In genomic region chr4:147822128-147822527, GRCh38 we compare ENCODE assay signal across 10 cellular contexts.
DNase-seq lines count a peak whose midpoint lies in the region; ATAC-seq and TF ChIP-seq lines count a peak whose summit lies in the region.
"Had no signal": no experiment of that assay in that cellular context is flagged by ENCODE, and none has a peak within 500 bp of the region (broad histone marks: within the 10 kb centered on the region; RNA-seq: fewer than 3 reads in every experiment).

No MANE protein-coding gene starts in this region.

- peaks cover 3 to 34% of the 10 kb centered on the region in 2 donors for H3K4me1 ChIP-seq in lung (ENCODE audit: control insufficient read depth in 2 of 2, insufficient read depth in 2 of 2, low read length in 2 of 2)
- H3K4me1 ChIP-seq: BLaER1 had no signal

- peaks cover 59 to 66% of the 10 kb centered on the region in 2 donors for H3K4me1 Mint-ChIP-seq in natural killer cell
- H3K4me1 Mint-ChIP-seq in natural killer cell treated with Interleukin-12 subunit alpha and Interleukin-12 subunit beta and Interleukin-15 and Interleukin-18, amount 100 ng/mL, for 72 hours (ENCODE audit: low read depth in 2 of 2), result peaks cover 25 to 28% of the 10 kb centered on the region in 2 donors
- peaks cover 80% of the 10 kb centered on the region for H3K4me1 Mint-ChIP-seq in chondrocyte (ENCODE audit: low read depth)

- H3K27ac Mint-ChIP-seq in natural killer cell (peak overlapping the region; percentile 12 to 73), chondrocyte (ENCODE audit: unreplicated experiment) (peak overlapping the region; percentile 89)
- peak overlapping the region in 1 of 2 donors; percentile 34 for H3K27ac Mint-ChIP-seq in natural killer cell treated with Interleukin-12 subunit alpha and Interleukin-12 subunit beta and Interleukin-15 and Interleukin-18, amount 100 ng/mL, for 72 hours
- H3K27ac Mint-ChIP-seq: progenitor cell of endocrine pancreas had no signal

- no peaks in the 10 kb centered on the region for H3K9me3 Mint-ChIP-seq in natural killer cell
- no peaks in the 10 kb centered on the region for H3K9me3 Mint-ChIP-seq in natural killer cell treated with Interleukin-12 subunit alpha and Interleukin-12 subunit beta and Interleukin-15 and Interleukin-18, amount 100 ng/mL, for 72 hours
- H3K9me3 Mint-ChIP-seq in chondrocyte (ENCODE audit: low read depth), result no peaks in the 10 kb centered on the region

- H3K4me3 Mint-ChIP-seq in natural killer cell, result no peak overlapping the region
- H3K4me3 Mint-ChIP-seq in natural killer cell treated with Interleukin-12 subunit alpha and Interleukin-12 subunit beta and Interleukin-15 and Interleukin-18, amount 100 ng/mL, for 72 hours, result no peak overlapping the region
- H3K4me3 Mint-ChIP-seq in chondrocyte (ENCODE audit: unreplicated experiment), result no peak overlapping the region

- no peaks in the 10 kb centered on the region for H3K9me3 ChIP-seq in lung (ENCODE audit: control insufficient read depth in 2 of 2, insufficient read depth in 1 of 2, low read length in 1 of 2)
- H3K9me3 ChIP-seq: BLaER1 had no signal

- TF ChIP-seq CTCF in natural killer cell (IDR thresholded peaks at IDR 0.05), result no peak
- no peak for TF ChIP-seq CTCF in chondrocyte (IDR thresholded peaks at IDR 0.05)
- no peak for TF ChIP-seq CTCF in lung (IDR thresholded peaks at IDR 0.05; ENCODE audit: control extremely low read depth, extremely low read depth)

- DNase-seq in natural killer cell (no peak), chondrocyte (ENCODE audit: low spot score) (no peak), lung (ENCODE audit: low spot score) (peak; percentile 87), cortex of kidney (lab: John Stamatoyannopoulos, UW) (no peak)
- DNase-seq in natural killer cell treated with Interleukin-12 subunit alpha and Interleukin-12 subunit beta and Interleukin-15 and Interleukin-18, amount 100 ng/mL, for 72 hours (ENCODE audit: low spot score), result no peak

- H3K36me3 Mint-ChIP-seq in natural killer cell (no peaks in the 10 kb centered on the region), chondrocyte (ENCODE audit: low read depth) (peaks cover 22% of the 10 kb centered on the region)
- no peaks in the 10 kb centered on the region for H3K36me3 Mint-ChIP-seq in natural killer cell treated with Interleukin-12 subunit alpha and Interleukin-12 subunit beta and Interleukin-15 and Interleukin-18, amount 100 ng/mL, for 72 hours

- ATAC-seq in natural killer cell (no peak), lung (ENCODE audit: insufficient read depth, low FRiP score) (peak; percentile 61), GM21529 (IDR thresholded peaks at IDR 0.05; ENCODE audit: unreplicated experiment) (no peak), HG02973 (IDR thresholded peaks at IDR 0.05; ENCODE audit: unreplicated experiment) (no peak), HG03571 (IDR thresholded peaks at IDR 0.05; ENCODE audit: unreplicated experiment) (no peak)
- no peak for ATAC-seq in natural killer cell treated with Interleukin-12 subunit alpha and Interleukin-12 subunit beta and Interleukin-15 and Interleukin-18, amount 100 ng/mL, for 72 hours

- no peaks in the 10 kb centered on the region for H3K27me3 Mint-ChIP-seq in natural killer cell (ENCODE audit: low read depth in 2 of 2)
- no peaks in the 10 kb centered on the region for H3K27me3 Mint-ChIP-seq in natural killer cell treated with Interleukin-12 subunit alpha and Interleukin-12 subunit beta and Interleukin-15 and Interleukin-18, amount 100 ng/mL, for 72 hours
- H3K27me3 Mint-ChIP-seq in chondrocyte (ENCODE audit: low read depth), result no peaks in the 10 kb centered on the region

- H3K27ac ChIP-seq in lung (ENCODE audit: low read depth in 1 of 2, low read length in 1 of 2), result peak overlapping the region; percentile 4 to 83
- H3K27ac ChIP-seq: BLaER1 had no signal

- H3K36me3 ChIP-seq in lung (ENCODE audit: control insufficient read depth in 2 of 2, insufficient read depth in 2 of 2, low read length in 2 of 2), result no peaks in the 10 kb centered on the region

- intact Hi-C loops in natural killer cell (cut with micrococcal nuclease), result no loop called here

- no peaks in the 10 kb centered on the region for H3K27me3 ChIP-seq in lung (ENCODE audit: control insufficient read depth, insufficient read depth)
- H3K27me3 ChIP-seq: BLaER1 had no signal

- no peak overlapping the region for H3K4me3 ChIP-seq in lung
- H3K4me3 ChIP-seq: BLaER1 had no signal
